9 cellular contexts compared by ENCODE assay signal in the genomic region with DNA sequence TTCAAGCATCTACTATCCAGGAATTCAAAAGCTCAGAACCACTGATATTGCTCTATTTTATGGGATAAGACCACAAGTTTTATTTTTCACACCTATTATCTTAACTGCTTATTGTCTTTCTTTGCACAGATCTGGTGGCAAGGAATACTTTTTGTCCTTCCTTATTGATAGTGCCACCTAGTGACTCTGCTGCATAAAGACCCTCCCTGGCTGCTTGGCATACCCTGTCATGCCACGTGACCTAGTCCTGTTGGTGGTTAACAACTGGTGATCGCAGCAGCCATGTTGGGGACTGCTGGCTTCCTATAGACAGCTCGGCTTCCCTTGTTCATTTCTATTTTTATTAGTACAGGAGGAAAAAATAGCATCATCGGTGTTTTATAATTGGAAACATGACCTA.
DNase-seq lines count a peak whose midpoint lies in the region; ATAC-seq and TF ChIP-seq lines count a peak whose summit lies in the region.
"Had no signal": no experiment of that assay in that cellular context is flagged by ENCODE, and none has a peak within 500 bp of the region (broad histone marks: within the 10 kb centered on the region; RNA-seq: fewer than 3 reads in every experiment).

No MANE protein-coding gene starts in this region.

- peak; percentile 5 for TF ChIP-seq CTCF in astrocyte of the spinal cord (IDR thresholded peaks at IDR 0.05; ENCODE audit: low read depth, low read length)

- in situ Hi-C loops in astrocyte of the spinal cord (cut with HindIII; ENCODE audit: low sequenced_read_pairs) = no loop called here

- H3K27me3 Mint-ChIP-seq in activated T-cell treated with anti-CD3 and anti-CD28 coated beads, Interleukin-2, amount 50 U/mL, for 72 hours (ENCODE audit: low read depth) = no peaks in the 10 kb centered on the region
- H3K27me3 Mint-ChIP-seq in activated T-cell treated with anti-CD3 and anti-CD28 coated beads, Interleukin-2, amount 50 U/mL, for 4 hours (ENCODE audit: low read depth) = no peaks in the 10 kb centered on the region

- no peak for ATAC-seq in activated T-cell treated with anti-CD3 and anti-CD28 coated beads, Interleukin-2, amount 50 U/mL, for 72 hours (replicated peaks in 1 of 2)
- ATAC-seq in activated T-cell treated with anti-CD3 and anti-CD28 coated beads, Interleukin-2, amount 50 U/mL, for 4 hours = no peak
- ATAC-seq in stimulated activated naive CD8-positive, alpha-beta T cell treated with anti-CD3 and anti-CD28 coated beads, Interleukin-15, Interleukin-2, amounts not matched to agents 100 U/mL and 50 U/mL, for 24 hours = peak; percentile 40
- ATAC-seq in GM19324 (IDR thresholded peaks at IDR 0.05; ENCODE audit: low FRiP score, unreplicated experiment) = no peak

- no peaks in the 10 kb centered on the region for H3K9me3 Mint-ChIP-seq in activated T-cell treated with anti-CD3 and anti-CD28 coated beads, Interleukin-2, amount 50 U/mL, for 72 hours
- H3K9me3 Mint-ChIP-seq in activated T-cell treated with anti-CD3 and anti-CD28 coated beads, Interleukin-2, amount 50 U/mL, for 4 hours = no peaks in the 10 kb centered on the region

- no peak overlapping the region for H3K4me3 ChIP-seq in astrocyte of the spinal cord (ENCODE audit: low read depth, low read length)
- H3K4me3 ChIP-seq: spleen had no signal

- peak; percentile 5 to 6 for DNase-seq in activated T-cell treated with anti-CD3 and anti-CD28 coated beads, Interleukin-2, amount 50 U/mL, for 72 hours
- no peak for DNase-seq in activated T-cell treated with anti-CD3 and anti-CD28 coated beads, Interleukin-2, amount 50 U/mL, for 4 hours
- DNase-seq in NCI-H146 treated with DMSO at 0.1 percent for 48 hours (lab: John Stamatoyannopoulos, UW; ENCODE audit: unreplicated experiment) = peak; percentile 65
- DNase-seq in astrocyte of the spinal cord (ENCODE audit: low read depth, low spot score) = no peak
- peak; percentile 7 for DNase-seq in stimulated activated naive CD8-positive, alpha-beta T cell treated with anti-CD3 and anti-CD28 coated beads, Interleukin-15, Interleukin-2, amounts not matched to agents 100 U/mL and 50 U/mL, for 24 hours
- DNase-seq in activated naive CD4-positive, alpha-beta T cell (lab: John Stamatoyannopoulos, UW) = no peak
- no peak for DNase-seq in anterior cingulate cortex (lab: John Stamatoyannopoulos, UW)
- DNase-seq: spleen had no signal

- no peak overlapping the region for H3K27ac Mint-ChIP-seq in activated T-cell treated with anti-CD3 and anti-CD28 coated beads, Interleukin-2, amount 50 U/mL, for 72 hours

- no peaks in the 10 kb centered on the region for H3K4me1 Mint-ChIP-seq in activated T-cell treated with anti-CD3 and anti-CD28 coated beads, Interleukin-2, amount 50 U/mL, for 72 hours (ENCODE audit: low read depth)
- no peaks in the 10 kb centered on the region for H3K4me1 Mint-ChIP-seq in activated T-cell treated with anti-CD3 and anti-CD28 coated beads, Interleukin-2, amount 50 U/mL, for 4 hours (ENCODE audit: low read depth)

- H3K36me3 Mint-ChIP-seq in activated T-cell treated with anti-CD3 and anti-CD28 coated beads, Interleukin-2, amount 50 U/mL, for 72 hours (ENCODE audit: insufficient read depth in 2 of 2) = no peaks in the 10 kb centered on the region
- no peaks in the 10 kb centered on the region for H3K36me3 Mint-ChIP-seq in activated T-cell treated with anti-CD3 and anti-CD28 coated beads, Interleukin-2, amount 50 U/mL, for 4 hours (ENCODE audit: insufficient read depth)

- no peak overlapping the region for H3K4me3 Mint-ChIP-seq in activated T-cell treated with anti-CD3 and anti-CD28 coated beads, Interleukin-2, amount 50 U/mL, for 72 hours
- H3K4me3 Mint-ChIP-seq in activated T-cell treated with anti-CD3 and anti-CD28 coated beads, Interleukin-2, amount 50 U/mL, for 4 hours = no peak overlapping the region

Comparison
In these comparisons a context has a peak if more than half of its experiments do, and no peak if none do; other contexts are left out.
1. DNase-seq: peak in activated T-cell treated with anti-CD3 and anti-CD28 coated beads, Interleukin-2, amount 50 U/mL, for 72 hours (2 of 2), NCI-H146 treated with DMSO at 0.1 percent for 48 hours (single experiment) and stimulated activated naive CD8-positive, alpha-beta T cell treated with anti-CD3 and anti-CD28 coated beads, Interleukin-15, Interleukin-2, amounts not matched to agents 100 U/mL and 50 U/mL, for 24 hours (single experiment); none in activated T-cell treated with anti-CD3 and anti-CD28 coated beads, Interleukin-2, amount 50 U/mL, for 4 hours (single experiment), astrocyte of the spinal cord (single experiment), activated naive CD4-positive, alpha-beta T cell (0 of 4) and anterior cingulate cortex (0 of 58).